In the genomic region with DNA sequence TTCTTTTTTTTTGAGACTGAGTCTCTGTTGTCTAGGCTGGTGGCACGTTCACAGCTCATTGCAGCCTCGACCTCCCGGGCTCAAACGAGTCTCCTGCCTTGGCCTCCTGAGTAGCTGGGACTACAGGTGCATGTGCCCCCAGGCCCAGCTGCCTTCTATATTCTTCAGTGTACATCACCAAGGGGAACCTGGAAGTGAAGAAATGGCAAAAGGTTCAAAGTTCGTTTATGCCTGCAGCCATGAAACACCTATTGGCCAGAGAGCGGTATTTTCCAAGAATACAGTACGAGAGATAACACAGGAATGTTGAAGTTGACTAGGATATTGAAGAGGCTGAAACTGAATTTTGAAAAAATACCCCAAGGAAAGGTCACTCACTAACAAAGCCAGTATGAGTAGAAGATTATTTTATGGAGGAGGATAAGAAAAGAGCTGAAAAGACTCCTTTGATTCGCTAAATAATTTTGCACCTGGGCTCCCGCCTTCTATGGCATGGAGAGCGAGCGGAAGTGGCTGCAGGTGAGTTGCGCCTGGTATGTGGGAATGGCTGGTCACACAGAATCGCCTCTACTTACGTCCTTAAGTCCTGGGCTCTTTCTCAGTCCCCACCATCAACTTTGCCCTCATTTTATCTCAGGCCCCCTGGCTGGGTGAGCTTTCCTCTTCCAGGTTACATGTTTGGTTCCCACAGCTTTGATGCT, we compare ENCODE assay signal across 1 cellular context.
TF ChIP-seq lines count a peak whose summit lies in the region.

No MANE protein-coding gene starts in this region.

TF ChIP-seq in HepG2, 621 proteins besides CTCF, POLR2A, EP300 and RAD21 (continued from another document and continues in another):
- TF ChIP-seq SMAD1 (CRISPR knock-in tag; IDR thresholded peaks at IDR 0.05; ENCODE audit: borderline replicate concordance, low read depth) (no peak), HDAC2 (CRISPR knock-in tag; IDR thresholded peaks at IDR 0.05) (peak; percentile 27; the same call in 1 of the 2 replicates), HNF4G (IDR thresholded peaks at IDR 0.05; ENCODE audit: borderline replicate concordance, low read depth, low read length) (0 out of 2 replicates have a peak, but pooled peaks have one; percentile 21), HNF4G (CRISPR knock-in tag; IDR thresholded peaks at IDR 0.05; ENCODE audit: borderline replicate concordance, low read depth) (no peak), BCL6 (CRISPR knock-in tag; IDR thresholded peaks at IDR 0.05) (peak; percentile 84), KLF15 (CRISPR knock-in tag; IDR thresholded peaks at IDR 0.05; ENCODE audit: borderline replicate concordance) (no peak), RAD51 (IDR thresholded peaks at IDR 0.05; ENCODE audit: borderline replicate concordance) (no peak), ZNF570 (CRISPR knock-in tag; IDR thresholded peaks at IDR 0.05; ENCODE audit: borderline replicate concordance) (no peak), CHD4 (IDR thresholded peaks at IDR 0.05; ENCODE audit: borderline replicate concordance, low read length) (no peak), ZNF160 (CRISPR knock-in tag; IDR thresholded peaks at IDR 0.05) (no peak), GABPB1 (CRISPR knock-in tag; IDR thresholded peaks at IDR 0.05) (0 out of 2 replicates have a peak, but pooled peaks have one; percentile 12), ZNF44 (CRISPR knock-in tag; IDR thresholded peaks at IDR 0.05) (no peak), ZSCAN12 (CRISPR knock-in tag; IDR thresholded peaks at IDR 0.05) (no peak), GATAD2A (CRISPR knock-in tag; IDR thresholded peaks at IDR 0.05) (peak; percentile 65), ZSCAN20 (CRISPR knock-in tag; IDR thresholded peaks at IDR 0.05; ENCODE audit: borderline replicate concordance) (no peak), FOXA3 (CRISPR knock-in tag; IDR thresholded peaks at IDR 0.05) (0 out of 2 replicates have a peak, but pooled peaks have one; percentile 6), NKX3-1 (CRISPR knock-in tag; IDR thresholded peaks at IDR 0.05) (no peak), ARID2 (CRISPR knock-in tag; IDR thresholded peaks at IDR 0.05; ENCODE audit: borderline replicate concordance) (no peak), ZNF678 (CRISPR knock-in tag; IDR thresholded peaks at IDR 0.05) (no peak), TBX3 (IDR thresholded peaks at IDR 0.05; ENCODE audit: borderline replicate concordance) (no peak), NCOA5 (CRISPR knock-in tag; IDR thresholded peaks at IDR 0.05) (no peak), PITX1 (CRISPR knock-in tag; IDR thresholded peaks at IDR 0.05) (no peak), ZBTB20 (CRISPR knock-in tag; IDR thresholded peaks at IDR 0.05; ENCODE audit: borderline replicate concordance, low read depth) (0 out of 2 replicates have a peak, but pooled peaks have one; percentile 11), NCOR1 (IDR thresholded peaks at IDR 0.05; ENCODE audit: borderline replicate concordance, low read length) (0 out of 2 replicates have a peak, but pooled peaks have one; percentile 33), PHF21A (CRISPR knock-in tag; IDR thresholded peaks at IDR 0.05) (peak; percentile 26; the same call in 1 of the 2 replicates), THAP11 (CRISPR knock-in tag; IDR thresholded peaks at IDR 0.05) (0 out of 2 replicates have a peak, but pooled peaks have one; percentile 31), ZNF329 (CRISPR knock-in tag; IDR thresholded peaks at IDR 0.05; ENCODE audit: low read depth) (no peak), ZNF431 (CRISPR knock-in tag; IDR thresholded peaks at IDR 0.05; ENCODE audit: borderline replicate concordance, low read depth) (no peak), MED1 (CRISPR knock-in tag; IDR thresholded peaks at IDR 0.05) (0 out of 2 replicates have a peak, but pooled peaks have one; percentile 16), XBP1 (CRISPR knock-in tag; IDR thresholded peaks at IDR 0.05) (no peak), ZMYM2 (CRISPR knock-in tag; IDR thresholded peaks at IDR 0.05) (no peak), TEAD3 (CRISPR knock-in tag; optimal IDR thresholded peaks at IDR 0.05; ENCODE audit: borderline replicate concordance) (peak; percentile 68), ZNF382 (CRISPR knock-in tag; IDR thresholded peaks at IDR 0.05; ENCODE audit: borderline replicate concordance) (no peak), CEBPG (CRISPR knock-in tag; IDR thresholded peaks at IDR 0.05) (peak; percentile 43; the same call in 1 of the 2 replicates)
- TF ChIP-seq, protein P1, sequence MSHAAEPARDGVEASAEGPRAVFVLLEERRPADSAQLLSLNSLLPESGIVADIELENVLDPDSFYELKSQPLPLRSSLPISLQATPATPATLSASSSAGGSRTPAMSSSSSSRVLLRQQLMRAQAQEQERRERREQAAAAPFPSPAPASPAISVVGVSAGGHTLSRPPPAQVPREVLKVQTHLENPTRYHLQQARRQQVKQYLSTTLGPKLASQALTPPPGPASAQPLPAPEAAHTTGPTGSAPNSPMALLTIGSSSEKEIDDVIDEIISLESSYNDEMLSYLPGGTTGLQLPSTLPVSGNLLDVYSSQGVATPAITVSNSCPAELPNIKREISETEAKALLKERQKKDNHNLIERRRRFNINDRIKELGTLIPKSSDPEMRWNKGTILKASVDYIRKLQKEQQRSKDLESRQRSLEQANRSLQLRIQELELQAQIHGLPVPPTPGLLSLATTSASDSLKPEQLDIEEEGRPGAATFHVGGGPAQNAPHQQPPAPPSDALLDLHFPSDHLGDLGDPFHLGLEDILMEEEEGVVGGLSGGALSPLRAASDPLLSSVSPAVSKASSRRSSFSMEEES (CRISPR knock-in tag; IDR thresholded peaks at IDR 0.05), result 0 out of 2 replicates have a peak, but pooled peaks have one; percentile 19
- TF ChIP-seq, protein P2, sequence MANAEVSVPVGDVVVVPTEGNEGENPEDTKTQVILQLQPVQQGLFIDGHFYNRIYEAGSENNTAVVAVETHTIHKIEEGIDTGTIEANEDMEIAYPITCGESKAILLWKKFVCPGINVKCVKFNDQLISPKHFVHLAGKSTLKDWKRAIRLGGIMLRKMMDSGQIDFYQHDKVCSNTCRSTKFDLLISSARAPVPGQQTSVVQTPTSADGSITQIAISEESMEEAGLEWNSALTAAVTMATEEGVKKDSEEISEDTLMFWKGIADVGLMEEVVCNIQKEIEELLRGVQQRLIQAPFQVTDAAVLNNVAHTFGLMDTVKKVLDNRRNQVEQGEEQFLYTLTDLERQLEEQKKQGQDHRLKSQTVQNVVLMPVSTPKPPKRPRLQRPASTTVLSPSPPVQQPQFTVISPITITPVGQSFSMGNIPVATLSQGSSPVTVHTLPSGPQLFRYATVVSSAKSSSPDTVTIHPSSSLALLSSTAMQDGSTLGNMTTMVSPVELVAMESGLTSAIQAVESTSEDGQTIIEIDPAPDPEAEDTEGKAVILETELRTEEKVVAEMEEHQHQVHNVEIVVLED (CRISPR knock-in tag; IDR thresholded peaks at IDR 0.05; ENCODE audit: borderline replicate concordance), result no peak
- TF ChIP-seq, protein P3, sequence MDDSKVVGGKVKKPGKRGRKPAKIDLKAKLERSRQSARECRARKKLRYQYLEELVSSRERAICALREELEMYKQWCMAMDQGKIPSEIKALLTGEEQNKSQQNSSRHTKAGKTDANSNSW (CRISPR knock-in tag; IDR thresholded peaks at IDR 0.05; ENCODE audit: borderline replicate concordance), result no peak
- TF ChIP-seq, protein P4, sequence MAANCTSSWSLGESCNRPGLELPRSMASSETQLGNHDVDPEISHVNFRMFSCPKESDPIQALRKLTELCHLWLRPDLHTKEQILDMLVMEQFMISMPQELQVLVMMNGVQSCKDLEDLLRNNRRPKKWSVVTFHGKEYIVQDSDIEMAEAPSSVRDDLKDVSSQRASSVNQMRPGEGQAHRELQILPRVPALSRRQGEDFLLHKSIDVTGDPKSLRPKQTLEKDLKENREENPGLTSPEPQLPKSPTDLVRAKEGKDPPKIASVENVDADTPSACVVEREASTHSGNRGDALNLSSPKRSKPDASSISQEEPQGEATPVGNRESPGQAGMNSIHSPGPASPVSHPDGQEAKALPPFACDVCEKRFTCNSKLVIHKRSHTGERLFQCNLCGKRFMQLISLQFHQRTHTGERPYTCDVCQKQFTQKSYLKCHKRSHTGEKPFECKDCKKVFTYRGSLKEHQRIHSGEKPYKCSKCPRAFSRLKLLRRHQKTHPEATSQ (CRISPR knock-in tag; IDR thresholded peaks at IDR 0.05; ENCODE audit: borderline replicate concordance), result peak; percentile 25; the same call in 1 of the 2 replicates
- TF ChIP-seq, protein P5, sequence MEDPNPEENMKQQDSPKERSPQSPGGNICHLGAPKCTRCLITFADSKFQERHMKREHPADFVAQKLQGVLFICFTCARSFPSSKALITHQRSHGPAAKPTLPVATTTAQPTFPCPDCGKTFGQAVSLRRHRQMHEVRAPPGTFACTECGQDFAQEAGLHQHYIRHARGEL (CRISPR knock-in tag; IDR thresholded peaks at IDR 0.05), result no peak
- TF ChIP-seq, protein P6, sequence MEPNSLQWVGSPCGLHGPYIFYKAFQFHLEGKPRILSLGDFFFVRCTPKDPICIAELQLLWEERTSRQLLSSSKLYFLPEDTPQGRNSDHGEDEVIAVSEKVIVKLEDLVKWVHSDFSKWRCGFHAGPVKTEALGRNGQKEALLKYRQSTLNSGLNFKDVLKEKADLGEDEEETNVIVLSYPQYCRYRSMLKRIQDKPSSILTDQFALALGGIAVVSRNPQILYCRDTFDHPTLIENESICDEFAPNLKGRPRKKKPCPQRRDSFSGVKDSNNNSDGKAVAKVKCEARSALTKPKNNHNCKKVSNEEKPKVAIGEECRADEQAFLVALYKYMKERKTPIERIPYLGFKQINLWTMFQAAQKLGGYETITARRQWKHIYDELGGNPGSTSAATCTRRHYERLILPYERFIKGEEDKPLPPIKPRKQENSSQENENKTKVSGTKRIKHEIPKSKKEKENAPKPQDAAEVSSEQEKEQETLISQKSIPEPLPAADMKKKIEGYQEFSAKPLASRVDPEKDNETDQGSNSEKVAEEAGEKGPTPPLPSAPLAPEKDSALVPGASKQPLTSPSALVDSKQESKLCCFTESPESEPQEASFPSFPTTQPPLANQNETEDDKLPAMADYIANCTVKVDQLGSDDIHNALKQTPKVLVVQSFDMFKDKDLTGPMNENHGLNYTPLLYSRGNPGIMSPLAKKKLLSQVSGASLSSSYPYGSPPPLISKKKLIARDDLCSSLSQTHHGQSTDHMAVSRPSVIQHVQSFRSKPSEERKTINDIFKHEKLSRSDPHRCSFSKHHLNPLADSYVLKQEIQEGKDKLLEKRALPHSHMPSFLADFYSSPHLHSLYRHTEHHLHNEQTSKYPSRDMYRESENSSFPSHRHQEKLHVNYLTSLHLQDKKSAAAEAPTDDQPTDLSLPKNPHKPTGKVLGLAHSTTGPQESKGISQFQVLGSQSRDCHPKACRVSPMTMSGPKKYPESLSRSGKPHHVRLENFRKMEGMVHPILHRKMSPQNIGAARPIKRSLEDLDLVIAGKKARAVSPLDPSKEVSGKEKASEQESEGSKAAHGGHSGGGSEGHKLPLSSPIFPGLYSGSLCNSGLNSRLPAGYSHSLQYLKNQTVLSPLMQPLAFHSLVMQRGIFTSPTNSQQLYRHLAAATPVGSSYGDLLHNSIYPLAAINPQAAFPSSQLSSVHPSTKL (CRISPR knock-in tag; IDR thresholded peaks at IDR 0.05), result peak; percentile 61; the same call in 1 of the 2 replicates
- TF ChIP-seq, protein P7, sequence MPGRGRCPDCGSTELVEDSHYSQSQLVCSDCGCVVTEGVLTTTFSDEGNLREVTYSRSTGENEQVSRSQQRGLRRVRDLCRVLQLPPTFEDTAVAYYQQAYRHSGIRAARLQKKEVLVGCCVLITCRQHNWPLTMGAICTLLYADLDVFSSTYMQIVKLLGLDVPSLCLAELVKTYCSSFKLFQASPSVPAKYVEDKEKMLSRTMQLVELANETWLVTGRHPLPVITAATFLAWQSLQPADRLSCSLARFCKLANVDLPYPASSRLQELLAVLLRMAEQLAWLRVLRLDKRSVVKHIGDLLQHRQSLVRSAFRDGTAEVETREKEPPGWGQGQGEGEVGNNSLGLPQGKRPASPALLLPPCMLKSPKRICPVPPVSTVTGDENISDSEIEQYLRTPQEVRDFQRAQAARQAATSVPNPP (CRISPR knock-in tag; IDR thresholded peaks at IDR 0.05), result no peak
- TF ChIP-seq, protein P8, sequence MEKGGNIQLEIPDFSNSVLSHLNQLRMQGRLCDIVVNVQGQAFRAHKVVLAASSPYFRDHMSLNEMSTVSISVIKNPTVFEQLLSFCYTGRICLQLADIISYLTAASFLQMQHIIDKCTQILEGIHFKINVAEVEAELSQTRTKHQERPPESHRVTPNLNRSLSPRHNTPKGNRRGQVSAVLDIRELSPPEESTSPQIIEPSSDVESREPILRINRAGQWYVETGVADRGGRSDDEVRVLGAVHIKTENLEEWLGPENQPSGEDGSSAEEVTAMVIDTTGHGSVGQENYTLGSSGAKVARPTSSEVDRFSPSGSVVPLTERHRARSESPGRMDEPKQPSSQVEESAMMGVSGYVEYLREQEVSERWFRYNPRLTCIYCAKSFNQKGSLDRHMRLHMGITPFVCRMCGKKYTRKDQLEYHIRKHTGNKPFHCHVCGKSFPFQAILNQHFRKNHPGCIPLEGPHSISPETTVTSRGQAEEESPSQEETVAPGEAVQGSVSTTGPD (CRISPR knock-in tag; IDR thresholded peaks at IDR 0.05), result no peak
- TF ChIP-seq, protein P9, sequence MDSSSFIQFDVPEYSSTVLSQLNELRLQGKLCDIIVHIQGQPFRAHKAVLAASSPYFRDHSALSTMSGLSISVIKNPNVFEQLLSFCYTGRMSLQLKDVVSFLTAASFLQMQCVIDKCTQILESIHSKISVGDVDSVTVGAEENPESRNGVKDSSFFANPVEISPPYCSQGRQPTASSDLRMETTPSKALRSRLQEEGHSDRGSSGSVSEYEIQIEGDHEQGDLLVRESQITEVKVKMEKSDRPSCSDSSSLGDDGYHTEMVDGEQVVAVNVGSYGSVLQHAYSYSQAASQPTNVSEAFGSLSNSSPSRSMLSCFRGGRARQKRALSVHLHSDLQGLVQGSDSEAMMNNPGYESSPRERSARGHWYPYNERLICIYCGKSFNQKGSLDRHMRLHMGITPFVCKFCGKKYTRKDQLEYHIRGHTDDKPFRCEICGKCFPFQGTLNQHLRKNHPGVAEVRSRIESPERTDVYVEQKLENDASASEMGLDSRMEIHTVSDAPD (CRISPR knock-in tag; IDR thresholded peaks at IDR 0.05), result peak; percentile 81; the same call in 1 of the 2 replicates
- TF ChIP-seq, protein P10, sequence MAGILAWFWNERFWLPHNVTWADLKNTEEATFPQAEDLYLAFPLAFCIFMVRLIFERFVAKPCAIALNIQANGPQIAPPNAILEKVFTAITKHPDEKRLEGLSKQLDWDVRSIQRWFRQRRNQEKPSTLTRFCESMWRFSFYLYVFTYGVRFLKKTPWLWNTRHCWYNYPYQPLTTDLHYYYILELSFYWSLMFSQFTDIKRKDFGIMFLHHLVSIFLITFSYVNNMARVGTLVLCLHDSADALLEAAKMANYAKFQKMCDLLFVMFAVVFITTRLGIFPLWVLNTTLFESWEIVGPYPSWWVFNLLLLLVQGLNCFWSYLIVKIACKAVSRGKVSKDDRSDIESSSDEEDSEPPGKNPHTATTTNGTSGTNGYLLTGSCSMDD (CRISPR knock-in tag; IDR thresholded peaks at IDR 0.05), result no peak
- TF ChIP-seq, protein P11, sequence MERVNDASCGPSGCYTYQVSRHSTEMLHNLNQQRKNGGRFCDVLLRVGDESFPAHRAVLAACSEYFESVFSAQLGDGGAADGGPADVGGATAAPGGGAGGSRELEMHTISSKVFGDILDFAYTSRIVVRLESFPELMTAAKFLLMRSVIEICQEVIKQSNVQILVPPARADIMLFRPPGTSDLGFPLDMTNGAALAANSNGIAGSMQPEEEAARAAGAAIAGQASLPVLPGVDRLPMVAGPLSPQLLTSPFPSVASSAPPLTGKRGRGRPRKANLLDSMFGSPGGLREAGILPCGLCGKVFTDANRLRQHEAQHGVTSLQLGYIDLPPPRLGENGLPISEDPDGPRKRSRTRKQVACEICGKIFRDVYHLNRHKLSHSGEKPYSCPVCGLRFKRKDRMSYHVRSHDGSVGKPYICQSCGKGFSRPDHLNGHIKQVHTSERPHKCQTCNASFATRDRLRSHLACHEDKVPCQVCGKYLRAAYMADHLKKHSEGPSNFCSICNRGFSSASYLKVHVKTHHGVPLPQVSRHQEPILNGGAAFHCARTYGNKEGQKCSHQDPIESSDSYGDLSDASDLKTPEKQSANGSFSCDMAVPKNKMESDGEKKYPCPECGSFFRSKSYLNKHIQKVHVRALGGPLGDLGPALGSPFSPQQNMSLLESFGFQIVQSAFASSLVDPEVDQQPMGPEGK (CRISPR knock-in tag; IDR thresholded peaks at IDR 0.05), result peak; percentile 46; the same call in 1 of the 2 replicates
